1 cellular context compared by ENCODE assay signal in the genomic region with DNA sequence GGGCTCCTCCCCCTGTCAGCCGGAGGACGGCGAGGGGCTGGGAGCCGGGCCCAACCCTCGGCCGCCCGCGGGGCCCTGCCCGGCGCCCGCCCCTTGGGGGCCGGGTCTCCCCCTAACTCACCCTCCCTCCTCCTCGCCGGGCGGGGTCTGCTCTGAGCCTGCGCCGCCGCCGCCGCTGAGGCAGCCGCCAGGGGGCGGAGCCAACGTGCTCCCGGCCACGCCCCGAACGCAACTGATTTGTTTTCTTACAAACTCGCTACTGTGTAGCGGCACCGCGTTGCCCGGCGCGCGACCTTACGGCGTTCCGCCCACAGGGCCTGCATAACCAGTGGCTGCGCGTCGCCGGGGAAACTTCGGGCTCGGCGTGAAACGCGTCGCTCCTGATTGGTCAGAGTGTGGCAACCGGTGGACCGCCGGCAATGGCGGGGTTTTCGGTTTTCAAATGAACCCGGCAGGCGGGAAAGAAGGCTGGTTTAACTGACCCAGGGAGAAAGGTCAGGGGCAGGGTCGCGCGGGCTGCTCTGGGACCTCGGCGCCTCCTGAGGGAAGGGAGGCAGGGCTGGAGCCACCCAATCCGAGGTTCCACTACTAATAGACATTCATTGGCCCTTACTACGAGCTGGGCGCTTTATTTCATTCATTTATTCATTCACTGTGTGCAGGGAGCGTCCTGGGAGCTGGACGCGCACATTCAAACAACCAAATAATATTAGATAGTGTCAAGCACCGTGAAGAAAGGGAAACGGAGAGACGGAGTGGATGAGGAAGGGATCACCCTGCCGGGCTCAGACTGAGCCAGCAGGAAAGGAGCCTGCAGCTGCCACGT.
A peak's percentile ranks its signal among the peaks of the same experiment; 100 is the strongest.
TF ChIP-seq lines count a peak whose summit lies in the region.

A gene (minus strand): TSS at position 154 of the 826 bp plus-strand sequence. CDS start 326 bp downstream, outside the sequence.

TF ChIP-seq in K562, 482 proteins besides CTCF, POLR2A, EP300 and RAD21 (continued from another document):
- TF ChIP-seq, protein P1, sequence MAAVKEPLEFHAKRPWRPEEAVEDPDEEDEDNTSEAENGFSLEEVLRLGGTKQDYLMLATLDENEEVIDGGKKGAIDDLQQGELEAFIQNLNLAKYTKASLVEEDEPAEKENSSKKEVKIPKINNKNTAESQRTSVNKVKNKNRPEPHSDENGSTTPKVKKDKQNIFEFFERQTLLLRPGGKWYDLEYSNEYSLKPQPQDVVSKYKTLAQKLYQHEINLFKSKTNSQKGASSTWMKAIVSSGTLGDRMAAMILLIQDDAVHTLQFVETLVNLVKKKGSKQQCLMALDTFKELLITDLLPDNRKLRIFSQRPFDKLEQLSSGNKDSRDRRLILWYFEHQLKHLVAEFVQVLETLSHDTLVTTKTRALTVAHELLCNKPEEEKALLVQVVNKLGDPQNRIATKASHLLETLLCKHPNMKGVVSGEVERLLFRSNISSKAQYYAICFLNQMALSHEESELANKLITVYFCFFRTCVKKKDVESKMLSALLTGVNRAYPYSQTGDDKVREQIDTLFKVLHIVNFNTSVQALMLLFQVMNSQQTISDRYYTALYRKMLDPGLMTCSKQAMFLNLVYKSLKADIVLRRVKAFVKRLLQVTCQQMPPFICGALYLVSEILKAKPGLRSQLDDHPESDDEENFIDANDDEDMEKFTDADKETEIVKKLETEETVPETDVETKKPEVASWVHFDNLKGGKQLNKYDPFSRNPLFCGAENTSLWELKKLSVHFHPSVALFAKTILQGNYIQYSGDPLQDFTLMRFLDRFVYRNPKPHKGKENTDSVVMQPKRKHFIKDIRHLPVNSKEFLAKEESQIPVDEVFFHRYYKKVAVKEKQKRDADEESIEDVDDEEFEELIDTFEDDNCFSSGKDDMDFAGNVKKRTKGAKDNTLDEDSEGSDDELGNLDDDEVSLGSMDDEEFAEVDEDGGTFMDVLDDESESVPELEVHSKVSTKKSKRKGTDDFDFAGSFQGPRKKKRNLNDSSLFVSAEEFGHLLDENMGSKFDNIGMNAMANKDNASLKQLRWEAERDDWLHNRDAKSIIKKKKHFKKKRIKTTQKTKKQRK (IDR thresholded peaks at IDR 0.05; ENCODE audit: borderline replicate concordance, low read depth, low read length) = no peak
- TF ChIP-seq KAT8 (IDR thresholded peaks at IDR 0.05; ENCODE audit: low read depth) (no peak), ETV5 (CRISPR knock-in tag; IDR thresholded peaks at IDR 0.05; ENCODE audit: low read depth) (0 out of 2 replicates have a peak, but pooled peaks have one; percentile 13), ZNF717 (CRISPR knock-in tag; IDR thresholded peaks at IDR 0.05) (no peak), CBFB (CRISPR knock-in tag; IDR thresholded peaks at IDR 0.05) (no peak), ZNF77 (CRISPR knock-in tag; IDR thresholded peaks at IDR 0.05) (no peak)
